In genomic region chr10:88291289-88292184, GRCh38 we compare ENCODE assay signal across 19 cellular contexts.
DNase-seq lines count a peak whose midpoint lies in the region; ATAC-seq and TF ChIP-seq lines count a peak whose summit lies in the region.
"Had no signal": no experiment of that assay in that cellular context is flagged by ENCODE, and none has a peak within 500 bp of the region (broad histone marks: within the 10 kb centered on the region; RNA-seq: fewer than 3 reads in every experiment).

No MANE protein-coding gene starts in this region.

- no peaks in the 10 kb centered on the region for H3K4me1 Mint-ChIP-seq in endodermal cell

- H3K9me3 ChIP-seq in DND-41 (ENCODE audit: insufficient read depth, low read length, severe bottlenecking) (no peaks in the 10 kb centered on the region), HEK293 (ENCODE audit: control insufficient read depth, insufficient read depth, low read depth, low read length) (no peaks in the 10 kb centered on the region), OCI-LY3 (ENCODE audit: insufficient read depth, low read length) (no peaks in the 10 kb centered on the region), endodermal cell (ENCODE audit: control insufficient read depth, low read length) (no peaks in the 10 kb centered on the region), ovary (no peaks in the 10 kb centered on the region), sigmoid colon (no peaks in the 10 kb centered on the region)
- H3K9me3 ChIP-seq: A549 had no signal

- POLR2A ChIA-PET in HEK293 (lab: Yijun Ruan, JAX), result no interaction called here

- no peak overlapping the region for H3K4me3 Mint-ChIP-seq in endodermal cell
- H3K4me3 Mint-ChIP-seq: T-cell had no signal

- no peak overlapping the region for H3K9ac ChIP-seq in DND-41 (ENCODE audit: low read depth, low read length)
- no peak overlapping the region for H3K9ac ChIP-seq in OCI-LY3 (ENCODE audit: low read length)
- H3K9ac ChIP-seq in endodermal cell (ENCODE audit: extremely low read depth, low read length, poor library complexity, severe bottlenecking), result no peak overlapping the region

- 90 to 100% methylated on average over 2 to 4 of the region's 4 CpGs for WGBS in endodermal cell (ENCODE audit: insufficient coverage in 1 of 2, insufficient read length in 1 of 2), 2 experiments
- 88 to 92% (median 91%) methylated on average over 4 of the region's 4 CpGs for WGBS in ovary, 3 donors
- WGBS in sigmoid colon, 2 donors, result 88 to 95% methylated on average over 4 of the region's 4 CpGs

- CTCF ChIA-PET in HEK293 (lab: Yijun Ruan, JAX), result no interaction called here

- TF ChIP-seq POLR2A in ovary (IDR thresholded peaks at IDR 0.05), result no peak
- no peak for TF ChIP-seq POLR2A in sigmoid colon (IDR thresholded peaks at IDR 0.05)

- peak; percentile 41 for TF ChIP-seq CTCF in DND-41 (IDR thresholded peaks at IDR 0.05; ENCODE audit: borderline replicate concordance, extremely low read depth, low read length, poor library complexity, severe bottlenecking)
- no peak for TF ChIP-seq CTCF in HEK293 (tag by site-specific recombination; IDR thresholded peaks at IDR 0.05)
- TF ChIP-seq CTCF in OCI-LY3 (IDR thresholded peaks at IDR 0.05; ENCODE audit: low read depth, low read length), result peak; percentile 22; the same call in 1 of the 2 replicates
- peak; percentile 35 for TF ChIP-seq CTCF in endodermal cell (conservative IDR thresholded peaks at IDR 0.05)
- TF ChIP-seq CTCF in ovary (IDR thresholded peaks at IDR 0.05), result no peak
- TF ChIP-seq CTCF in sigmoid colon (IDR thresholded peaks at IDR 0.05), result no peak

- no peaks in the 10 kb centered on the region for H4K20me1 ChIP-seq in DND-41 (ENCODE audit: insufficient read depth, low read length)
- H4K20me1 ChIP-seq in OCI-LY3 (ENCODE audit: insufficient read depth, low read length), result no peaks in the 10 kb centered on the region

- no peak for TF ChIP-seq EP300 in ovary (IDR thresholded peaks at IDR 0.05)
- no peak for TF ChIP-seq EP300 in sigmoid colon (IDR thresholded peaks at IDR 0.05)

- H2AFZ ChIP-seq in DND-41 (ENCODE audit: low read depth, low read length), result peak overlapping the region; percentile 55
- no peak overlapping the region for H2AFZ ChIP-seq in OCI-LY3 (ENCODE audit: low read depth, low read length)

- H3K27me3 ChIP-seq in DND-41 (ENCODE audit: insufficient read depth, low read length, poor library complexity), result no peaks in the 10 kb centered on the region
- H3K27me3 ChIP-seq in OCI-LY3 (ENCODE audit: low read depth, low read length), result no peaks in the 10 kb centered on the region
- H3K27me3 ChIP-seq in endodermal cell (ENCODE audit: control insufficient read depth, insufficient read depth, low read length, poor library complexity, severe bottlenecking), result no peaks in the 10 kb centered on the region
- H3K27me3 ChIP-seq in ovary, result no peaks in the 10 kb centered on the region
- H3K27me3 ChIP-seq in sigmoid colon, result no peaks in the 10 kb centered on the region

- H3K36me3 ChIP-seq in DND-41 (ENCODE audit: insufficient read depth, low read length) (no peaks in the 10 kb centered on the region), HEK293 (ENCODE audit: control insufficient read depth in 2 of 2, insufficient read depth in 1 of 2, low read length in 2 of 2) (no peaks in the 10 kb centered on the region), OCI-LY3 (replicated peaks; ENCODE audit: low read depth, low read length) (no peaks in the 10 kb centered on the region), endodermal cell (ENCODE audit: control insufficient read depth, insufficient read depth, low read length) (no peaks in the 10 kb centered on the region), ovary (no peaks in the 10 kb centered on the region), sigmoid colon (no peaks in the 10 kb centered on the region)

- no peaks in the 10 kb centered on the region for H3K36me3 Mint-ChIP-seq in endodermal cell (ENCODE audit: low read depth)
- H3K36me3 Mint-ChIP-seq: CD4-positive, CD25-positive, alpha-beta regulatory T cell had no signal

- H3K27ac ChIP-seq in DND-41 (ENCODE audit: low read length) (peak overlapping the region; percentile 67), HEK293 (ENCODE audit: extremely low read depth, low read depth, low read length) (no peak overlapping the region), OCI-LY3 (ENCODE audit: low read length) (no peak overlapping the region), endodermal cell (ENCODE audit: low read depth, low read length) (no peak overlapping the region), ovary (no peak overlapping the region), sigmoid colon (no peak overlapping the region)
- H3K27ac ChIP-seq: A549 had no signal

- H3K9me3 Mint-ChIP-seq in endodermal cell, result no peaks in the 10 kb centered on the region
- H3K9me3 Mint-ChIP-seq: T-cell had no signal

- H3K4me3 ChIP-seq in DND-41 (ENCODE audit: low read depth in 1 of 2, low read length in 2 of 2) (no peak overlapping the region), HEK293 (ENCODE audit: low read depth, low read length) (no peak overlapping the region), OCI-LY3 (ENCODE audit: low read length) (no peak overlapping the region), endodermal cell (ENCODE audit: low read length) (no peak overlapping the region), ovary (no peak overlapping the region), sigmoid colon (no peak overlapping the region)
- H3K4me3 ChIP-seq: A549 had no signal

- ATAC-seq in DND-41 (ENCODE audit: insufficient read depth, low read depth) (peak; percentile 43), HG03439 (IDR thresholded peaks at IDR 0.05; ENCODE audit: unreplicated experiment) (no peak)
- ATAC-seq: A549, HCT116, PC-3, T-cell had no signal

- intact Hi-C loops in ovary (cut with DNase I) (no loop called here), sigmoid colon (cut with DNase I) (no loop called here)

- H3K4me1 ChIP-seq in DND-41 (ENCODE audit: insufficient read depth, low read length) (peaks cover 33% of the 10 kb centered on the region), HEK293 (ENCODE audit: control insufficient read depth, insufficient read depth, low read length) (no peaks in the 10 kb centered on the region), OCI-LY3 (ENCODE audit: low read length) (peaks cover 28% of the 10 kb centered on the region), endodermal cell (ENCODE audit: control insufficient read depth, insufficient read depth, low read length) (no peaks in the 10 kb centered on the region), ovary (ENCODE audit: insufficient read depth) (no peaks in the 10 kb centered on the region), sigmoid colon (no peaks in the 10 kb centered on the region)

- H3K27me3 Mint-ChIP-seq in endodermal cell (ENCODE audit: insufficient read depth), result no peaks in the 10 kb centered on the region
- H3K27me3 Mint-ChIP-seq: CD4-positive, CD25-positive, alpha-beta regulatory T cell; T-cell had no signal

- no peak for DNase-seq in DND-41
- no peak for DNase-seq in endodermal cell
- no peak for DNase-seq in ovary
- no peak for DNase-seq in inferior parietal cortex (ENCODE audit: extremely low spot score)
- no peak for DNase-seq in sigmoid colon
- DNase-seq: CD4-positive, CD25-positive, alpha-beta regulatory T cell; DMS79; GF-D8; KBM-7; NCI-H1417; NCI-H2029; NCI-H510A treated with DMSO at 0.1 percent for 48 hours; PC-3; T-cell had no signal

- H3K4me2 ChIP-seq in DND-41 (ENCODE audit: insufficient read depth, low read length) (peak overlapping the region; percentile 20; the same call in 1 of the 2 replicates), OCI-LY3 (ENCODE audit: low read length) (peak overlapping the region; percentile 48)
- H3K4me2 ChIP-seq: A549 had no signal

- no peak overlapping the region for H3K27ac Mint-ChIP-seq in endodermal cell
- H3K27ac Mint-ChIP-seq: T-cell had no signal

- H3K79me2 ChIP-seq in DND-41 (ENCODE audit: insufficient read depth, low read length) (no peaks in the 10 kb centered on the region), OCI-LY3 (ENCODE audit: low read length) (no peaks in the 10 kb centered on the region)

TF ChIP-seq in HEK293, 187 proteins besides CTCF, POLR2A, EP300 and RAD21:
- TF ChIP-seq ZFHX2 (tag by site-specific recombination; conservative IDR thresholded peaks at IDR 0.05), result no peak
- no peak for TF ChIP-seq ZNF223 (tag by site-specific recombination; IDR thresholded peaks at IDR 0.05)
- no peak for TF ChIP-seq ZNF132 (tag by site-specific recombination; IDR thresholded peaks at IDR 0.05; ENCODE audit: borderline replicate concordance)
- no peak for TF ChIP-seq ZNF747 (tag by site-specific recombination; IDR thresholded peaks at IDR 0.05)
- TF ChIP-seq ZNF133 (tag by site-specific recombination; IDR thresholded peaks at IDR 0.05), result no peak
- TF ChIP-seq ZNF785 (tag by site-specific recombination; IDR thresholded peaks at IDR 0.05), result no peak
- no peak for TF ChIP-seq HOXD13 (CRISPR knock-in tag; IDR thresholded peaks at IDR 0.05; ENCODE audit: borderline replicate concordance)
- TF ChIP-seq ZNF677 (tag by site-specific recombination; IDR thresholded peaks at IDR 0.05), result no peak
- TF ChIP-seq ZBTB17 (tag by site-specific recombination; IDR thresholded peaks at IDR 0.05), result peak; percentile 53

Comparison
In these comparisons a context has a peak if more than half of its experiments do, and no peak if none do; other contexts are left out.
1. CTCF ChIP-seq: peak in DND-41 (single experiment), OCI-LY3 (single experiment) and endodermal cell (single experiment); none in HEK293 (single experiment), ovary (0 of 3) and sigmoid colon (0 of 4).